Comparison of ENCODE assay signal across 8 cellular contexts in genomic region chrX:71283409-71284143, GRCh38. TPM values are rescaled to one million over a fixed set of nuclear protein-coding genes. Genes with fewer than 3 reads are reported as not detected.
DNase-seq lines count a peak whose midpoint lies in the region; ATAC-seq and TF ChIP-seq lines count a peak whose summit lies in the region.

NONO (plus strand) TSS chrX:71283635; CDS start chrX:71290638, 7,003 bp downstream.

- H3K36me3 ChIP-seq in rectal smooth muscle tissue (ENCODE audit: control insufficient read depth, insufficient read depth, low read length) (no peaks in the 10 kb centered on the region), aorta (ENCODE audit: control insufficient read depth in 1 of 2, insufficient read depth in 2 of 2, low read length in 1 of 2) (no peaks in the 10 kb centered on the region)

- TF ChIP-seq CTCF in astrocyte of the cerebellum (IDR thresholded peaks at IDR 0.05; ENCODE audit: low read depth, low read length, missing control alignments) = peak; percentile 19

- peak; percentile 76 for TF ChIP-seq POLR2A in GM18505 (IDR thresholded peaks at IDR 0.05; ENCODE audit: borderline replicate concordance, extremely low read depth, insufficient read depth, insufficient read length)

- WGBS in aorta, 2 donors = 0 to 35% methylated on average over 56 of the region's 56 CpGs

- H3K27me3 ChIP-seq in rectal smooth muscle tissue (ENCODE audit: control insufficient read depth, insufficient read depth, low read length) = no peaks in the 10 kb centered on the region
- H3K27me3 ChIP-seq in aorta (ENCODE audit: control insufficient read depth in 1 of 2, insufficient read depth in 2 of 2, low read length in 1 of 2) = no peaks in the 10 kb centered on the region

- intact Hi-C loops in aorta (cut with DNase I) = no loop called here

- H3K9ac ChIP-seq in rectal smooth muscle tissue (ENCODE audit: low read length) = peak within 1 kb of the TSS; percentile 68

- no peaks in the 10 kb centered on the region for H3K9me3 ChIP-seq in aorta (ENCODE audit: control insufficient read depth, low read length)

- DNase-seq in NCI-H2029 treated with DMSO at 0.1 percent for 48 hours (lab: John Stamatoyannopoulos, UW) = peak; percentile 88
- peak; percentile 68 for DNase-seq in T-helper 9 cell
- peak; percentile 97 for DNase-seq in astrocyte of the cerebellum (ENCODE audit: low read depth)
- DNase-seq in hepatic stellate cell (ENCODE audit: low spot score) = peak; percentile 89
- DNase-seq in aorta = peak; percentile 88 to 89

- H3K4me3 ChIP-seq in astrocyte of the cerebellum (ENCODE audit: low read depth, low read length) (peak within 1 kb of the TSS; percentile 58), rectal smooth muscle tissue (ENCODE audit: low read length) (peak within 1 kb of the TSS; percentile 87), aorta (ENCODE audit: low read length in 2 of 2) (peak within 1 kb of the TSS; percentile 51 to 88)

- peak; percentile 76 for ATAC-seq in GM18505 (IDR thresholded peaks at IDR 0.05; ENCODE audit: unreplicated experiment)
- ATAC-seq in HG02973 (IDR thresholded peaks at IDR 0.05; ENCODE audit: unreplicated experiment) = peak; percentile 74
- peak; percentile 96 for ATAC-seq in aorta (ENCODE audit: low FRiP score)

- in situ Hi-C loops in astrocyte of the cerebellum (cut with HindIII; ENCODE audit: low sequenced_read_pairs) = no loop called here

- H3K27ac ChIP-seq in rectal smooth muscle tissue (ENCODE audit: low read depth, low read length) (peak within 1 kb of the TSS; percentile 92), aorta (ENCODE audit: low read depth in 1 of 2, low read length in 2 of 2) (peak within 1 kb of the TSS; percentile 31 to 86)

- H3K4me1 ChIP-seq in rectal smooth muscle tissue (ENCODE audit: control insufficient read depth, insufficient read depth, low read length) (peaks cover 10% of the 10 kb centered on the region), aorta (ENCODE audit: control insufficient read depth in 1 of 2, insufficient read depth in 2 of 2, low read length in 2 of 2) (no peaks in the 10 kb centered on the region)

RNA-seq across cellular contexts. Expression of gene NONO, which starts in this region (rescaled TPM):
- total RNA-seq in aorta = 100 to 1,000 TPM; 191 to 208 TPM
- 100 to 1,000 TPM in 1 of 2 donors, 10 to 100 TPM in 1; 85.8 to 158 TPM for polyA plus RNA-seq in aorta

Comparison
In these comparisons a context has a peak if more than half of its experiments do, and no peak if none do; other contexts are left out.
1. Peak in every context shown above with its lines: DNase-seq, ATAC-seq, H3K4me3 ChIP-seq and H3K27ac ChIP-seq.